In genomic region chr7:127253289-127254162, GRCh38 we compare ENCODE assay signal across 1 cellular context.
TF ChIP-seq lines count a peak whose summit lies in the region.

No MANE protein-coding gene starts in this region.

TF ChIP-seq in HEK293, 187 proteins besides CTCF, POLR2A, EP300 and RAD21 (continued from another document):
- peak; percentile 52; the same call in 1 of the 2 replicates for TF ChIP-seq ZBTB10 (tag by site-specific recombination; IDR thresholded peaks at IDR 0.05)
- TF ChIP-seq KLF1 (tag by site-specific recombination; IDR thresholded peaks at IDR 0.05): no peak
- peak; percentile 93 for TF ChIP-seq ZNF2 (tag by site-specific recombination; IDR thresholded peaks at IDR 0.05)
- no peak for TF ChIP-seq TRIM28 (IDR thresholded peaks at IDR 0.05; ENCODE audit: borderline replicate concordance, low read length)
- peak; percentile 41; the same call in 1 of the 2 replicates for TF ChIP-seq ZBTB48 (tag by site-specific recombination; IDR thresholded peaks at IDR 0.05)
- TF ChIP-seq ZNF704 (tag by site-specific recombination; IDR thresholded peaks at IDR 0.05): no peak
- peak; percentile 13; the same call in 1 of the 2 replicates for TF ChIP-seq GLIS1 (tag by site-specific recombination; IDR thresholded peaks at IDR 0.05)
- peak; percentile 72 for TF ChIP-seq ZBTB26 (tag by site-specific recombination; optimal IDR thresholded peaks at IDR 0.05)
- TF ChIP-seq ZBTB11 (tag by site-specific recombination; conservative IDR thresholded peaks at IDR 0.05; ENCODE audit: low read depth): peak; percentile 20; the same call in 1 of the 2 replicates
- TF ChIP-seq ZBTB17 (tag by site-specific recombination; IDR thresholded peaks at IDR 0.05): peak; percentile 28
- no peak for TF ChIP-seq OSR2 (tag by site-specific recombination; IDR thresholded peaks at IDR 0.05)
- TF ChIP-seq ZNF449 (tag by site-specific recombination; IDR thresholded peaks at IDR 0.05): no peak
